ENCODE assay signal across 25 cellular contexts in the genomic region with DNA sequence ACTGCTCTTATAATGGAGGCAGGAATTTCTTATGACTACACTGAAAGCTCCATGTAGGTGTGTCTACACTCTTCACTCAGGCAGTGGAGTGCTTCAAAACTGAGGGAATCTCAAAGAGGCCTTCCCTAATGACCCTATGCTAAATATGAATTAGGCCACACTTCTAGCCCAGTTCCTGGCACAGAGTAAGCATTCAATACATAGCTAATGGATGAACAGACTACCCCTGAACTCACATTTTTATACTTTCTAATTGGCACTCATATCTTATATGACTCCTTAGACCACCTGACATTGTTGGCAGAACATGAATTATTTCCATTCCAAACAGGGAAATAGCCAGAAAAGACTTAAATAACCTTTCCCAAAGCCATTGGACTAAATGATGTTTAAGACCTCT. TPM values are rescaled to one million over a fixed set of nuclear protein-coding genes. Genes with fewer than 3 reads are reported as not detected.
"Had no signal": no experiment of that assay in that cellular context is flagged by ENCODE, and none has a peak within 500 bp of the region (broad histone marks: within the 10 kb centered on the region; RNA-seq: fewer than 3 reads in every experiment).

No MANE protein-coding gene starts in this region.

- H3K27me3 Mint-ChIP-seq: stimulated activated memory B cell treated with anti-CD40 and anti-IgM and Interleukin-4, amounts not matched to agents 10 μg/mL and 1 μg/mL and 100 μg/mL, for 72 hours; type B pancreatic cell had no signal

- DNase-seq: colonic mucosa; dermis blood vessel endothelial cell; effector memory CD4-positive, alpha-beta T cell; erythroblast; esophagus squamous epithelium; mesenchymal stem cell; midbrain; naive thymus-derived CD4-positive, alpha-beta T cell; nucleus accumbens; psoas muscle; right cardiac atrium; sigmoid colon; spleen; stimulated activated CD4-positive, alpha-beta T cell treated with anti-CD3 and anti-CD28 coated beads, Interleukin-4, amount 100 ng/mL, for 4 hours; stimulated activated naive CD8-positive, alpha-beta T cell treated with anti-CD3 and anti-CD28 coated beads, Interleukin-15, Interleukin-2, amounts not matched to agents 100 U/mL and 50 U/mL, for 24 hours; substantia nigra; testis; tibial artery had no signal

- H3K4me3 ChIP-seq: esophagus squamous epithelium, lung, psoas muscle, sigmoid colon, skin epidermis, spleen, testis, tibial artery had no signal

- ATAC-seq: left lobe of liver; naive thymus-derived CD4-positive, alpha-beta T cell; psoas muscle; right cardiac atrium; stimulated activated memory B cell treated with anti-CD40 and anti-IgM and Interleukin-4, amounts not matched to agents 10 μg/mL and 1 μg/mL and 100 μg/mL, for 72 hours; stimulated activated naive CD8-positive, alpha-beta T cell treated with anti-CD3 and anti-CD28 coated beads, Interleukin-15, Interleukin-2, amounts not matched to agents 100 U/mL and 50 U/mL, for 24 hours had no signal

- H3K27ac Mint-ChIP-seq: naive thymus-derived CD4-positive, alpha-beta T cell; stimulated activated memory B cell treated with anti-CD40 and anti-IgM and Interleukin-4, amounts not matched to agents 10 μg/mL and 1 μg/mL and 100 μg/mL, for 72 hours; type B pancreatic cell had no signal

- H3K27me3 ChIP-seq: colonic mucosa, esophagus squamous epithelium, sigmoid colon, testis, tibial artery had no signal

- H3K27ac ChIP-seq: colonic mucosa, esophagus squamous epithelium, psoas muscle, sigmoid colon, skin epidermis, spleen, testis, tibial artery had no signal

- H3K9me3 Mint-ChIP-seq: nephron; stimulated activated memory B cell treated with anti-CD40 and anti-IgM and Interleukin-4, amounts not matched to agents 10 μg/mL and 1 μg/mL and 100 μg/mL, for 72 hours; type B pancreatic cell had no signal

- H3K9me3 ChIP-seq: colonic mucosa, esophagus squamous epithelium, psoas muscle, sigmoid colon, spleen, testis, tibial artery had no signal

- H3K4me3 Mint-ChIP-seq: stimulated activated memory B cell treated with anti-CD40 and anti-IgM and Interleukin-4, amounts not matched to agents 10 μg/mL and 1 μg/mL and 100 μg/mL, for 72 hours had no signal

- H3K36me3 ChIP-seq: colonic mucosa, esophagus squamous epithelium, sigmoid colon, spleen, tibial artery had no signal

RNA-seq across cellular contexts. Expression of a gene that starts 3.4 kb away (rescaled TPM):
- total RNA-seq: naive thymus-derived CD4-positive, alpha-beta T cell had no signal
- polyA plus RNA-seq: keratinocyte; naive thymus-derived CD4-positive, alpha-beta T cell had no signal
